In genomic region chr22:48895831-48896765, GRCh38 we compare ENCODE assay signal across 19 cellular contexts.
DNase-seq lines count a peak whose midpoint lies in the region; ATAC-seq and TF ChIP-seq lines count a peak whose summit lies in the region.
"Had no signal": no experiment of that assay in that cellular context is flagged by ENCODE, and none has a peak within 500 bp of the region (broad histone marks: within the 10 kb centered on the region; RNA-seq: fewer than 3 reads in every experiment).

No MANE protein-coding gene starts in this region.

- no peaks in the 10 kb centered on the region for H3K9me3 ChIP-seq in RWPE2 (ENCODE audit: severe bottlenecking)
- H3K9me3 ChIP-seq in mesenchymal stem cell (ENCODE audit: control insufficient read depth, low read length): peaks cover 3% of the 10 kb centered on the region
- no peaks in the 10 kb centered on the region for H3K9me3 ChIP-seq in upper lobe of right lung
- H3K9me3 ChIP-seq: SK-N-SH had no signal

- H4K91ac ChIP-seq in mesenchymal stem cell (ENCODE audit: low read length): peak overlapping the region; percentile 13

- WGBS in mesenchymal stem cell: 78% methylated on average over 24 of the region's 24 CpGs

- no peaks in the 10 kb centered on the region for H3K9me3 Mint-ChIP-seq in activated naive CD4-positive, alpha-beta T cell treated with anti-CD3 and anti-CD28 coated beads, Interleukin-2, amount 10 ng/mL, durations not matched to agents 7 days and 5 days
- H3K9me3 Mint-ChIP-seq: CD8-positive, alpha-beta T cell had no signal

- H2AK5ac ChIP-seq in mesenchymal stem cell (ENCODE audit: low read length, severe bottlenecking): no peak overlapping the region

- peak; percentile 8 for DNase-seq in activated naive CD4-positive, alpha-beta T cell treated with anti-CD3 and anti-CD28 coated beads, Interleukin-2, amount 10 ng/mL, durations not matched to agents 7 days and 5 days
- no peak for DNase-seq in activated naive CD4-positive, alpha-beta T cell treated with Interleukin-2 at 50 U/mL for 16 hours
- DNase-seq in RWPE2 (ENCODE audit: low spot score) (peak; percentile 22), mesenchymal stem cell (no peak), upper lobe of right lung (peak; percentile 35), KG1 (lab: John Stamatoyannopoulos, UW) (no peak), SW480 (ENCODE audit: low spot score) (no peak)
- DNase-seq: DMS79, HFFc6, MM.1S, NCI-H1092 treated with DMSO at 0.1 percent for 48 hours, NCI-H2081, NCI-H2171 treated with DMSO at 0.1 percent for 48 hours, NCI-H69, SHP77 treated with DMSO at 0.1 percent for 48 hours, SK-N-SH had no signal

- no peak overlapping the region for H3K4me2 ChIP-seq in mesenchymal stem cell (ENCODE audit: low read length, poor library complexity, severe bottlenecking)
- H3K4me2 ChIP-seq: BLaER1 treated with 17β-estradiol and CSF1 and Interleukin-3, amounts not matched to agents 10 nM and 100 nM; SK-N-SH had no signal

- H2BK5ac ChIP-seq in mesenchymal stem cell (ENCODE audit: low read depth, low read length, poor library complexity, severe bottlenecking): no peak overlapping the region

- H2AFZ ChIP-seq in mesenchymal stem cell (ENCODE audit: low read depth, low read length): no peak overlapping the region

- H2BK120ac ChIP-seq in mesenchymal stem cell (ENCODE audit: low read depth, low read length): no peak overlapping the region

- CTCF ChIA-PET in activated naive CD4-positive, alpha-beta T cell treated with anti-CD3 and anti-CD28 coated beads, Interleukin-2, amount 10 ng/mL, durations not matched to agents 7 days and 5 days (lab: Charles Lee): no interaction called here

- H3K18ac ChIP-seq in mesenchymal stem cell (ENCODE audit: low read depth in 1 of 2, low read length in 2 of 2): no peak overlapping the region

- H3K4me3 Mint-ChIP-seq in activated naive CD4-positive, alpha-beta T cell treated with anti-CD3 and anti-CD28 coated beads, Interleukin-2, amount 10 ng/mL, durations not matched to agents 7 days and 5 days: no peak overlapping the region
- H3K4me3 Mint-ChIP-seq: CD8-positive, alpha-beta T cell; HFFc6 had no signal

- H3K79me1 ChIP-seq in mesenchymal stem cell (replicated peaks; ENCODE audit: low read length, poor library complexity, severe bottlenecking): no peaks in the 10 kb centered on the region

- no peak overlapping the region for H3K14ac ChIP-seq in mesenchymal stem cell (ENCODE audit: low read length in 2 of 2)

- TF ChIP-seq CTCF in RWPE2 (IDR thresholded peaks at IDR 0.05; ENCODE audit: poor library complexity, severe bottlenecking) (no peak), upper lobe of right lung (IDR thresholded peaks at IDR 0.05) (no peak)

- ATAC-seq in RWPE2 (ENCODE audit: low read depth) (no peak), upper lobe of right lung (no peak), HG02610 (IDR thresholded peaks at IDR 0.05; ENCODE audit: unreplicated experiment) (no peak)
- ATAC-seq: CD8-positive, alpha-beta T cell had no signal

- no peaks in the 10 kb centered on the region for H3K36me3 Mint-ChIP-seq in activated naive CD4-positive, alpha-beta T cell treated with anti-CD3 and anti-CD28 coated beads, Interleukin-2, amount 10 ng/mL, durations not matched to agents 7 days and 5 days
- H3K36me3 Mint-ChIP-seq: CD8-positive, alpha-beta T cell had no signal

- H3K4me1 ChIP-seq in RWPE2 (ENCODE audit: insufficient read depth, poor library complexity, severe bottlenecking): no peaks in the 10 kb centered on the region
- H3K4me1 ChIP-seq in mesenchymal stem cell (ENCODE audit: control insufficient read depth, insufficient read depth, low read depth, low read length): no peaks in the 10 kb centered on the region
- no peaks in the 10 kb centered on the region for H3K4me1 ChIP-seq in upper lobe of right lung

- H3K4me1 Mint-ChIP-seq in activated naive CD4-positive, alpha-beta T cell treated with anti-CD3 and anti-CD28 coated beads, Interleukin-2, amount 10 ng/mL, durations not matched to agents 7 days and 5 days: no peaks in the 10 kb centered on the region

- no peak overlapping the region for H3K4ac ChIP-seq in mesenchymal stem cell (ENCODE audit: low read depth in 1 of 2, low read length in 2 of 2)

- no peak overlapping the region for H4K8ac ChIP-seq in mesenchymal stem cell (ENCODE audit: low read length)

- H3K27me3 ChIP-seq in RWPE2 (ENCODE audit: insufficient read depth, poor library complexity, severe bottlenecking) (no peaks in the 10 kb centered on the region), mesenchymal stem cell (ENCODE audit: control insufficient read depth in 1 of 2, insufficient read depth in 1 of 2, low read length in 2 of 2) (no peaks in the 10 kb centered on the region), upper lobe of right lung (no peaks in the 10 kb centered on the region)

- H2BK12ac ChIP-seq in mesenchymal stem cell (ENCODE audit: low read length in 2 of 2): no peak overlapping the region

- H2BK15ac ChIP-seq in mesenchymal stem cell (ENCODE audit: low read depth, poor library complexity, severe bottlenecking): no peak overlapping the region

- H3K36me3 ChIP-seq in RWPE2 (ENCODE audit: low read depth) (no peaks in the 10 kb centered on the region), mesenchymal stem cell (ENCODE audit: control insufficient read depth in 1 of 2, insufficient read depth in 2 of 2, low read depth in 1 of 2, low read length in 2 of 2) (no peaks in the 10 kb centered on the region), upper lobe of right lung (no peaks in the 10 kb centered on the region)
- H3K36me3 ChIP-seq: BLaER1 treated with 17β-estradiol and CSF1 and Interleukin-3, amounts not matched to agents 10 nM and 100 nM had no signal

- no peak overlapping the region for H3K4me3 ChIP-seq in RWPE2 (ENCODE audit: severe bottlenecking)
- no peak overlapping the region for H3K4me3 ChIP-seq in mesenchymal stem cell (ENCODE audit: insufficient read depth in 1 of 2, low read depth in 1 of 2, low read length in 2 of 2)
- H3K4me3 ChIP-seq in upper lobe of right lung: no peak overlapping the region
- H3K4me3 ChIP-seq: BLaER1 treated with 17β-estradiol and CSF1 and Interleukin-3, amounts not matched to agents 10 nM and 100 nM had no signal

- H3K9ac ChIP-seq in mesenchymal stem cell (ENCODE audit: low read length): no peak overlapping the region
- H3K9ac ChIP-seq: BLaER1 treated with 17β-estradiol and CSF1 and Interleukin-3, amounts not matched to agents 10 nM and 100 nM; SK-N-SH had no signal

- no peak overlapping the region for H3K23ac ChIP-seq in mesenchymal stem cell (ENCODE audit: low read length in 2 of 2)

- H3K27ac Mint-ChIP-seq in activated naive CD4-positive, alpha-beta T cell treated with anti-CD3 and anti-CD28 coated beads, Interleukin-2, amount 10 ng/mL, durations not matched to agents 7 days and 5 days: no peak overlapping the region
- H3K27ac Mint-ChIP-seq: CD8-positive, alpha-beta T cell; HFFc6 had no signal

- intact Hi-C loops in upper lobe of right lung (cut with DNase I): no loop called here

- no peak overlapping the region for H3K27ac ChIP-seq in RWPE2 (ENCODE audit: poor library complexity, severe bottlenecking)
- H3K27ac ChIP-seq in mesenchymal stem cell (ENCODE audit: low read length, poor library complexity, severe bottlenecking): no peak overlapping the region
- H3K27ac ChIP-seq in upper lobe of right lung: no peak overlapping the region
- H3K27ac ChIP-seq: BLaER1 treated with 17β-estradiol and CSF1 and Interleukin-3, amounts not matched to agents 10 nM and 100 nM had no signal

- no peaks in the 10 kb centered on the region for H3K27me3 Mint-ChIP-seq in activated naive CD4-positive, alpha-beta T cell treated with anti-CD3 and anti-CD28 coated beads, Interleukin-2, amount 10 ng/mL, durations not matched to agents 7 days and 5 days

Comparison
In these comparisons a context has a peak if more than half of its experiments do, and no peak if none do; other contexts are left out.
1. DNase-seq: peak in activated naive CD4-positive, alpha-beta T cell treated with anti-CD3 and anti-CD28 coated beads, Interleukin-2, amount 10 ng/mL, durations not matched to agents 7 days and 5 days (single experiment), RWPE2 (single experiment) and upper lobe of right lung (single experiment); none in activated naive CD4-positive, alpha-beta T cell treated with Interleukin-2 at 50 U/mL for 16 hours (single experiment), mesenchymal stem cell (single experiment), KG1 (single experiment) and SW480 (single experiment).